In genomic region chr3:183710231-183710630, GRCh38 we compare ENCODE assay signal across 19 cellular contexts.
"Had no signal": no experiment of that assay in that cellular context is flagged by ENCODE, and none has a peak within 500 bp of the region (broad histone marks: within the 10 kb centered on the region; RNA-seq: fewer than 3 reads in every experiment).

No MANE protein-coding gene starts in this region.

- H3K9me3 ChIP-seq: body of pancreas, gastroesophageal sphincter, sigmoid colon, thyroid gland had no signal

- ATAC-seq: activated CD4-positive, alpha-beta T cell treated with anti-CD3 and anti-CD28 coated beads for 36 hours; activated CD8-positive, alpha-beta T cell treated with anti-CD3 and anti-CD28 coated beads for 36 hours; activated naive CD4-positive, alpha-beta T cell treated with anti-CD3 and anti-CD28 coated beads, Interleukin-2, amount 50 U/mL, for 72 hours; activated T-cell treated with anti-CD3 and anti-CD28 coated beads, Interleukin-2, amount 50 U/mL, for 4 hours; body of pancreas; gastroesophageal sphincter; stimulated activated effector memory CD8-positive, alpha-beta T cell treated with anti-CD3 and anti-CD28 coated beads, Interleukin-12 subunit alpha, Interleukin-12 subunit beta, amount 100 ng/mL, for 72 hours; T-cell had no signal

- H3K4me1 ChIP-seq: body of pancreas, thyroid gland had no signal

- FAIRE-seq: islet of Langerhans had no signal

- DNase-seq: activated CD4-positive, alpha-beta T cell treated with anti-CD3 and anti-CD28 coated beads for 36 hours; activated CD8-positive, alpha-beta T cell treated with anti-CD3 and anti-CD28 coated beads for 36 hours; activated effector memory CD4-positive, alpha-beta T cell treated with Interleukin-2 at 50 U/mL for 16 hours; activated T-cell treated with anti-CD3 and anti-CD28 coated beads, Interleukin-2, amount 50 U/mL, for 4 hours; body of pancreas; central memory CD4-positive, alpha-beta T cell; effector memory CD4-positive, alpha-beta T cell; sigmoid colon; stimulated activated CD4-positive, alpha-beta T cell treated with anti-CD3 and anti-CD28 coated beads, Interleukin-12 subunit alpha, Interleukin-12 subunit beta, amount 100 ng/mL, for 4 hours; stimulated activated CD4-positive, alpha-beta T cell treated with anti-CD3 and anti-CD28 coated beads, Interleukin-2, amount 100 ng/mL, for 24 hours; T-cell; T-helper 9 cell; thyroid gland had no signal

- H3K4me3 ChIP-seq: body of pancreas, coronary artery, gastroesophageal sphincter, lung, sigmoid colon, thyroid gland had no signal

- H3K36me3 ChIP-seq: gastroesophageal sphincter, sigmoid colon, thyroid gland had no signal

- H3K27me3 ChIP-seq: body of pancreas, gastroesophageal sphincter, sigmoid colon, thyroid gland had no signal

- H3K27ac ChIP-seq: body of pancreas, coronary artery, gastroesophageal sphincter, sigmoid colon, thyroid gland had no signal
